26 cellular contexts compared by ENCODE assay signal in genomic region chr20:34808583-34808982, GRCh38. TPM values are rescaled to one million over a fixed set of nuclear protein-coding genes. Genes with fewer than 3 reads are reported as not detected.
DNase-seq lines count a peak whose midpoint lies in the region; ATAC-seq, FAIRE-seq and TF ChIP-seq lines count a peak whose summit lies in the region.
"Had no signal": no experiment of that assay in that cellular context is flagged by ENCODE, and none has a peak within 500 bp of the region (broad histone marks: within the 10 kb centered on the region; RNA-seq: fewer than 3 reads in every experiment).

No MANE protein-coding gene starts in this region.

- H3K9me3 ChIP-seq in HepG2 (ENCODE audit: low read length) (no peaks in the 10 kb centered on the region), right lobe of liver (no peaks in the 10 kb centered on the region), small intestine (ENCODE audit: control insufficient read depth, low read depth) (no peaks in the 10 kb centered on the region)
- H3K9me3 ChIP-seq: A549, BE2C, BLaER1 had no signal

- H3K4me1 Mint-ChIP-seq in mesothelial cell of epicardium: peaks cover 2% of the 10 kb centered on the region

- no TSS peak for BruUV-seq in HepG2 (replicated peaks; lab: Mats Ljungman, UMichigan)

- ATAC-seq in HepG2 (no peak), right lobe of liver (no peak)
- ATAC-seq: A549, GM12878 had no signal

- H3K79me2 ChIP-seq in HepG2 (ENCODE audit: insufficient read depth, low read length): peaks cover 69% of the 10 kb centered on the region

- H3K4me3 Mint-ChIP-seq in mesothelial cell of epicardium: no peak overlapping the region
- H3K4me3 Mint-ChIP-seq: CD14-positive monocyte; CD4-positive, alpha-beta memory T cell; CD4-positive, CD25-positive, alpha-beta regulatory T cell; CD8-positive, alpha-beta memory T cell had no signal

- intact Hi-C loops in HepG2 (cut with micrococcal nuclease; ENCODE audit: unreplicated experiment): no loop called here
- intact Hi-C loops in right lobe of liver (cut with DNase I): no loop called here

- 0 out of 2 replicates have a peak, but pooled peaks cover 5% of the 10 kb centered on the region for H4K20me1 ChIP-seq in HepG2 (ENCODE audit: insufficient read depth, low read length)

- H3K36me3 ChIP-seq in HepG2 (replicated peaks in 1 of 2; ENCODE audit: control insufficient read depth in 1 of 2, insufficient read depth in 2 of 2, low read length in 2 of 2): peaks cover 1 to 2% of the 10 kb centered on the region in 2 experiments; a peak in 1 of 5 replicates
- H3K36me3 ChIP-seq in right lobe of liver: no peaks in the 10 kb centered on the region
- peaks cover 0 to 2% of the 10 kb centered on the region in 2 donors for H3K36me3 ChIP-seq in small intestine (ENCODE audit: control insufficient read depth in 2 of 2, insufficient read depth in 2 of 2, low read length in 2 of 2)
- H3K36me3 ChIP-seq: BE2C had no signal

- CTCF ChIA-PET in HepG2 (lab: Yijun Ruan, JAX; ENCODE audit: low intra/inter-chr PET ratio, low total read pairs): no interaction called here

- DNase-seq in HepG2 (ENCODE audit: low spot score) (no peak), right lobe of liver (no peak), mesothelial cell of epicardium (ENCODE audit: low spot score in 2 of 2, unreplicated experiment in 2 of 2) (no peak), small intestine (peak; percentile 46), globus pallidus (ENCODE audit: low spot score) (no peak), inferior parietal cortex (ENCODE audit: extremely low spot score) (no peak)
- DNase-seq: BE2C; C1 segment of cervical spinal cord; CD4-positive, alpha-beta memory T cell; CD4-positive, CD25-positive, alpha-beta regulatory T cell; CD8-positive, alpha-beta memory T cell; COR-L47; DMS 273 treated with DMSO at 0.1 percent for 48 hours; DMS153; DMS53; DMS79; DND-41; EL; GDM1 had no signal

- H3K27me3 ChIP-seq in HepG2 (ENCODE audit: control insufficient read depth in 1 of 2, insufficient read depth in 2 of 2, low read length in 2 of 2): no peaks in the 10 kb centered on the region
- no peaks in the 10 kb centered on the region for H3K27me3 ChIP-seq in right lobe of liver
- no peaks in the 10 kb centered on the region for H3K27me3 ChIP-seq in small intestine (ENCODE audit: control insufficient read depth in 2 of 2, insufficient read depth in 2 of 2, low read length in 2 of 2)
- H3K27me3 ChIP-seq: BE2C, BLaER1 had no signal

- TF ChIP-seq RAD21 in HepG2 (CRISPR knock-in tag; IDR thresholded peaks at IDR 0.05): no peak

- H3K27ac ChIP-seq in HepG2 (ENCODE audit: extremely low read length, insufficient read depth, low read length): no peak overlapping the region
- H3K27ac ChIP-seq in right lobe of liver: no peak overlapping the region
- H3K27ac ChIP-seq in small intestine (ENCODE audit: low read depth in 1 of 2, low read length in 1 of 2): no peak overlapping the region
- H3K27ac ChIP-seq: 22Rv1, A549, BLaER1 had no signal

- H3K27me3 Mint-ChIP-seq in mesothelial cell of epicardium (ENCODE audit: low read depth): no peaks in the 10 kb centered on the region
- H3K27me3 Mint-ChIP-seq: CD4-positive, alpha-beta memory T cell; CD4-positive, CD25-positive, alpha-beta regulatory T cell; CD8-positive, alpha-beta memory T cell had no signal

- TF ChIP-seq EP300 in HepG2 (IDR thresholded peaks at IDR 0.05; ENCODE audit: low read depth in 2 of 2, low read length in 2 of 2): no peak
- no peak for TF ChIP-seq EP300 in HepG2 (CRISPR knock-in tag; IDR thresholded peaks at IDR 0.05; ENCODE audit: borderline replicate concordance)

- H3K4me1 ChIP-seq in HepG2 (ENCODE audit: insufficient read depth, low read length) (peaks cover 22% of the 10 kb centered on the region), right lobe of liver (peaks cover 0 to 4% (median 0%) of the 10 kb centered on the region in 4 donors), small intestine (ENCODE audit: control insufficient read depth in 2 of 2, insufficient read depth in 1 of 2, low read depth in 1 of 2, low read length in 1 of 2) (peaks cover 4 to 6% of the 10 kb centered on the region in 2 donors)
- H3K4me1 ChIP-seq: A549, BE2C had no signal

- H3K36me3 Mint-ChIP-seq in mesothelial cell of epicardium: peaks cover 15% of the 10 kb centered on the region
- H3K36me3 Mint-ChIP-seq: CD4-positive, CD25-positive, alpha-beta regulatory T cell had no signal

- no peak overlapping the region for H3K9ac ChIP-seq in HepG2 (ENCODE audit: insufficient read depth, low read depth, low read length)
- H3K9ac ChIP-seq: BLaER1 had no signal

- peaks cover 5% of the 10 kb centered on the region for H3K9me3 Mint-ChIP-seq in mesothelial cell of epicardium
- H3K9me3 Mint-ChIP-seq: CD14-positive monocyte; CD4-positive, alpha-beta memory T cell; CD4-positive, CD25-positive, alpha-beta regulatory T cell; CD8-positive, alpha-beta memory T cell had no signal

- in situ Hi-C loops in HepG2 (cut with HindIII; ENCODE audit: extremely low pct_ligation_motif_present, low pct_unique_long_range_greater_than_20kb): no loop called here

- no peak for TF ChIP-seq POLR2A in HepG2 (IDR thresholded peaks at IDR 0.05; ENCODE audit: insufficient read depth in 1 of 2, low read depth in 2 of 2, low read length in 2 of 2)
- TF ChIP-seq POLR2A in right lobe of liver (IDR thresholded peaks at IDR 0.05): no peak

- POLR2A ChIA-PET in HepG2 (lab: Yijun Ruan, JAX): no interaction called here

- no peak overlapping the region for H2AFZ ChIP-seq in HepG2 (ENCODE audit: low read length)

- WGBS in HepG2 (ENCODE audit: low lambda C conversion rate): 88% methylated on average over 5 of the region's 5 CpGs
- 95% methylated on average over 5 of the region's 5 CpGs for WGBS in right lobe of liver (ENCODE audit: insufficient coverage, low coverage, low lambda C conversion rate, missing lambda C conversion rate)
- 56 to 87% (median 68%) methylated on average over 5 of the region's 5 CpGs for WGBS in small intestine, 3 donors

- FAIRE-seq in HepG2 (lab: Jason Lieb, UNC) (no peak), small intestine (lab: Jason Lieb, UNC) (no peak)
- FAIRE-seq: A549, GM12878, GM12892, GM18507 had no signal

- TF ChIP-seq CTCF in HepG2 (CRISPR knock-in tag; IDR thresholded peaks at IDR 0.05) (no peak), right lobe of liver (IDR thresholded peaks at IDR 0.05) (no peak), mesothelial cell of epicardium (IDR thresholded peaks at IDR 0.05; ENCODE audit: unreplicated experiment) (no peak)

- H3K4me3 ChIP-seq in HepG2 (replicated peaks in 1 of 3; ENCODE audit: insufficient read depth in 1 of 3, low read depth in 2 of 3, low read length in 3 of 3) (no peak overlapping the region), right lobe of liver (no peak overlapping the region), small intestine (ENCODE audit: low read depth in 1 of 2, low read length in 2 of 2) (no peak overlapping the region)
- H3K4me3 ChIP-seq: A549, BLaER1, GM12878 had no signal

- H3K27ac Mint-ChIP-seq in mesothelial cell of epicardium: peak overlapping the region; percentile 41
- H3K27ac Mint-ChIP-seq: CD4-positive, alpha-beta memory T cell; CD4-positive, CD25-positive, alpha-beta regulatory T cell had no signal

- no peak overlapping the region for H3K4me2 ChIP-seq in HepG2 (ENCODE audit: low read depth, low read length)
- H3K4me2 ChIP-seq: A549, BLaER1 had no signal

TF ChIP-seq in HepG2, 621 proteins besides CTCF, POLR2A, EP300 and RAD21 (continues in another document):
- 0 out of 2 replicates have a peak, but pooled peaks have one; percentile 20 for TF ChIP-seq RXRA (CRISPR knock-in tag; IDR thresholded peaks at IDR 0.05)
- no peak for TF ChIP-seq ZNF772 (CRISPR knock-in tag; IDR thresholded peaks at IDR 0.05)
- peak; percentile 82 for TF ChIP-seq ZBTB33 (CRISPR knock-in tag; IDR thresholded peaks at IDR 0.05)
- peak; percentile 58 for TF ChIP-seq HNF4A (CRISPR knock-in tag; IDR thresholded peaks at IDR 0.05)

RNA-seq across cellular contexts. Expression of gene NCOA6, which starts 16.9 kb away (rescaled TPM):
- total RNA-seq in HepG2 (2016; rRNA removed; fragmentation: Illumina TruSeq; extraction: Trizol): 11.2 and 27.2 TPM in 2 replicates
- 10.4 and 11.1 TPM in 2 replicates for total RNA-seq in HepG2 (2016; cell fraction: cytosol; rRNA removed; fragmentation: Illumina TruSeq; extraction: Trizol; ENCODE audit: low read depth)
- total RNA-seq in HepG2 (2016; cell fraction: insoluble cytoplasmic fraction; rRNA removed; fragmentation: Illumina TruSeq; extraction: Trizol): 10.0 and 21.9 TPM in 2 replicates
- total RNA-seq in HepG2 (2016; cell fraction: membrane; rRNA removed; fragmentation: Illumina TruSeq; extraction: Trizol): 15.1 and 15.3 TPM in 2 replicates
- total RNA-seq in HepG2 (2016; cell fraction: nucleus; rRNA removed; fragmentation: Illumina TruSeq; extraction: Trizol): 16.1 and 18.2 TPM in 2 replicates
- polyA plus RNA-seq in HepG2 (2011; rRNA removed): 28.6 and 29.3 TPM in 2 replicates
- polyA plus RNA-seq in HepG2 (2011; cell fraction: cytosol; rRNA removed): 19.8 and 22.7 TPM in 2 replicates
- polyA plus RNA-seq in HepG2 (2011; cell fraction: nucleus; rRNA removed): 20.8 and 22.2 TPM in 2 replicates
- polyA plus RNA-seq in HepG2 (2012): 30.9 and 32.8 TPM in 2 replicates
- 2.3 and 3.5 TPM in 2 replicates for polyA plus RNA-seq in HepG2 (2016; cell fraction: cytosol; fragmentation: Illumina TruSeq; extraction: Trizol; ENCODE audit: low read depth)
- polyA plus RNA-seq in HepG2 (2016; cell fraction: insoluble cytoplasmic fraction; fragmentation: Illumina TruSeq; extraction: Trizol; ENCODE audit: low read depth): 41.2 and 43.1 TPM in 2 replicates
- polyA plus RNA-seq in HepG2 (2016; cell fraction: membrane; fragmentation: Illumina TruSeq; extraction: Trizol; ENCODE audit: low read depth): 11.7 and 12.0 TPM in 2 replicates
- polyA plus RNA-seq in HepG2 (2016; cell fraction: nucleus; fragmentation: Illumina TruSeq; extraction: Trizol; ENCODE audit: insufficient read depth, low read depth): 38.3 and 46.0 TPM in 2 replicates
- polyA minus RNA-seq in HepG2 (2011; rRNA and poly(A)+ RNA removed; ENCODE audit: low replicate concordance): 27.6 and 32.8 TPM in 2 replicates
- polyA minus RNA-seq in HepG2 (2011; cell fraction: cytosol; rRNA and poly(A)+ RNA removed): 23.1 and 25.6 TPM in 2 replicates
- 31.0 and 33.2 TPM in 2 replicates for polyA minus RNA-seq in HepG2 (2011; cell fraction: nucleus; rRNA and poly(A)+ RNA removed)
- total RNA-seq in right lobe of liver: 10 to 100 TPM in 5 of 6 experiments, 1 to 10 TPM in 1; 10.0 to 12.9 (median 11.1) TPM
- 42.5 to 46.7 TPM (median 42.6 TPM) in 3 replicates for total RNA-seq in mesothelial cell of epicardium
- polyA plus RNA-seq in small intestine: 10 to 100 TPM; 19.3 to 46.5 (median 33.8) TPM
